2 cellular contexts compared by ENCODE assay signal in the genomic region with DNA sequence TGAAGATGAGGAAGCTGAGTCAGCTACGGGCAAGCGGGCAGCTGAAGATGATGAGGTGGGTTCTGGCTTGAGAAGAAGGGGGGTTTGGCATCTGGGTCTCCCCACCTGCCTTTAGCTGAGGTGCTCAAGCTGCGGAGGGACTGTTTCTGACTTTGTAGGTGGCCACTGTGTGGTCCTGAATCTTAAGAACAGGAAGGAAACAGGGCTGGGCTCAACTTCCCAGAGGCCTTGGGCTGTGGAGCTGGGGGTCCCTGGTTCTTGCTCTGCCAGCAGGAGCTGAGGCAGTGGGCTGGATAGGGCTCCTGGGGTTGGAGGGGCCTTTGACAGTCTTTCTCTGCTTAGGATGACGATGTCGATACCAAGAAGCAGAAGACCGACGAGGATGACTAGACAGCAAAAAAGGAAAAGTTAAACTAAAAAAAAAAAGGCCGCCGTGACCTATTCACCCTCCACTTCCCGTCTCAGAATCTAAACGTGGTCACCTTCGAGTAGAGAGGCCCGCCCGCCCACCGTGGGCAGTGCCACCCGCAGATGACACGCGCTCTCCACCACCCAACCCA.
TF ChIP-seq lines count a peak whose summit lies in the region.

No MANE protein-coding gene starts in this region.

TF ChIP-seq in GM23338, 12 proteins besides CTCF, POLR2A, EP300 and RAD21:
- peak; percentile 10; the same call in 1 of the 2 replicates for TF ChIP-seq POLR2AphosphoS5 (IDR thresholded peaks at IDR 0.05; ENCODE audit: low read depth)

TF ChIP-seq in K562, 482 proteins besides CTCF, POLR2A, EP300 and RAD21:
- TF ChIP-seq SUPT5H (IDR thresholded peaks at IDR 0.05): 0 out of 2 replicates have a peak, but pooled peaks have one; percentile 35
